28 cellular contexts compared by ENCODE assay signal in genomic region chr11:59773082-59773438, GRCh38. TPM values are rescaled to one million over a fixed set of nuclear protein-coding genes. Genes with fewer than 3 reads are reported as not detected.
A peak's percentile ranks its signal among the peaks of the same experiment; 100 is the strongest.
DNase-seq lines count a peak whose midpoint lies in the region; ATAC-seq and TF ChIP-seq lines count a peak whose summit lies in the region.
"Had no signal": no experiment of that assay in that cellular context is flagged by ENCODE, and none has a peak within 500 bp of the region (broad histone marks: within the 10 kb centered on the region; RNA-seq: fewer than 3 reads in every experiment).

No MANE protein-coding gene starts in this region.

- peak overlapping the region; percentile 90 for H3K27ac Mint-ChIP-seq in activated CD4-positive, alpha-beta memory T cell treated with anti-CD3 and anti-CD28 coated beads, Interleukin-2, amount 10 ng/mL, durations not matched to agents 7 days and 5 days
- H3K27ac Mint-ChIP-seq in activated CD4-positive, alpha-beta memory T cell treated with anti-CD3 and anti-CD28 coated beads for 36 hours = no peak overlapping the region
- H3K27ac Mint-ChIP-seq in activated T-helper 1 cell treated with anti-CD3 and anti-CD28 coated beads, Interleukin-12 subunit alpha, Interleukin-12 subunit beta, Interleukin-2, Interleukin-4 antibody, amounts not matched to agents 30 ng/mL and 10 ng/mL and 1 ng/mL, durations not matched to agents 14 hours and 24 hours and 36 hours = peak overlapping the region; percentile 89
- H3K27ac Mint-ChIP-seq: activated naive CD8-positive, alpha-beta T cell had no signal

- no peak overlapping the region for H2AFZ ChIP-seq in parathyroid adenoma

- H3K27ac ChIP-seq in parathyroid adenoma = peak overlapping the region; percentile 51
- H3K27ac ChIP-seq: C4-2B had no signal

- ATAC-seq in mucosa of descending colon (no peak), GM19395 (IDR thresholded peaks at IDR 0.05; ENCODE audit: unreplicated experiment) (no peak)
- ATAC-seq: esophagus mucosa had no signal

- H3K4me1 ChIP-seq in parathyroid adenoma (peaks cover 9% of the 10 kb centered on the region), mucosa of descending colon (ENCODE audit: low read depth) (peaks cover 8% of the 10 kb centered on the region)

- H3K9me3 ChIP-seq in parathyroid adenoma (ENCODE audit: control insufficient read depth, low read length) (no peaks in the 10 kb centered on the region), mucosa of descending colon (no peaks in the 10 kb centered on the region)

- no peaks in the 10 kb centered on the region for H3K9me3 Mint-ChIP-seq in activated CD4-positive, alpha-beta memory T cell treated with anti-CD3 and anti-CD28 coated beads, Interleukin-2, amount 10 ng/mL, durations not matched to agents 7 days and 5 days
- H3K9me3 Mint-ChIP-seq in activated CD4-positive, alpha-beta memory T cell treated with anti-CD3 and anti-CD28 coated beads for 36 hours = no peaks in the 10 kb centered on the region
- H3K9me3 Mint-ChIP-seq in activated T-helper 1 cell treated with anti-CD3 and anti-CD28 coated beads, Interleukin-12 subunit alpha, Interleukin-12 subunit beta, Interleukin-2, Interleukin-4 antibody, amounts not matched to agents 30 ng/mL and 10 ng/mL and 1 ng/mL, durations not matched to agents 14 hours and 24 hours and 36 hours = no peaks in the 10 kb centered on the region

- peak overlapping the region; percentile 53 for H3K4me3 Mint-ChIP-seq in activated CD4-positive, alpha-beta memory T cell treated with anti-CD3 and anti-CD28 coated beads, Interleukin-2, amount 10 ng/mL, durations not matched to agents 7 days and 5 days
- H3K4me3 Mint-ChIP-seq in activated CD4-positive, alpha-beta memory T cell treated with anti-CD3 and anti-CD28 coated beads for 36 hours = no peak overlapping the region
- peak overlapping the region; percentile 43 for H3K4me3 Mint-ChIP-seq in activated T-helper 1 cell treated with anti-CD3 and anti-CD28 coated beads, Interleukin-12 subunit alpha, Interleukin-12 subunit beta, Interleukin-2, Interleukin-4 antibody, amounts not matched to agents 30 ng/mL and 10 ng/mL and 1 ng/mL, durations not matched to agents 14 hours and 24 hours and 36 hours
- H3K4me3 Mint-ChIP-seq: activated naive CD8-positive, alpha-beta T cell had no signal

- no peaks in the 10 kb centered on the region for H3K36me3 ChIP-seq in parathyroid adenoma (ENCODE audit: control insufficient read depth, insufficient read depth, low read length)
- peaks cover 3% of the 10 kb centered on the region for H3K36me3 ChIP-seq in mucosa of descending colon (ENCODE audit: low read depth)

- peak; percentile 31 for DNase-seq in activated CD4-positive, alpha-beta memory T cell treated with anti-CD3 and anti-CD28 coated beads, Interleukin-2, amount 10 ng/mL, durations not matched to agents 7 days and 5 days
- DNase-seq in activated CD4-positive, alpha-beta memory T cell treated with anti-CD3 and anti-CD28 coated beads for 36 hours = no peak
- DNase-seq in CD1c-positive myeloid dendritic cell (ENCODE audit: extremely low spot score) = peak; percentile 11
- DNase-seq in activated T-helper 1 cell treated with anti-CD3 and anti-CD28 coated beads, Interleukin-12 subunit alpha, Interleukin-12 subunit beta, Interleukin-2, Interleukin-4 antibody, amounts not matched to agents 30 ng/mL and 10 ng/mL and 1 ng/mL, durations not matched to agents 14 hours and 24 hours and 36 hours (ENCODE audit: low spot score) = no peak
- no peak for DNase-seq in Ammon's horn (ENCODE audit: low spot score)
- no peak for DNase-seq in mucosa of descending colon
- DNase-seq: activated CD4-positive, alpha-beta T cell treated with anti-CD3 and anti-CD28 coated beads, Interleukin-2, amount 50 U/mL, for 4 hours; activated T-cell treated with anti-CD3 and anti-CD28 coated beads, Interleukin-2, amount 50 U/mL, for 1 hour; DMS 273 treated with DMSO at 0.1 percent for 48 hours; effector CD4-positive, alpha-beta T cell; foreskin melanocyte; GOT3; NCI-H187 treated with DMSO at 0.1 percent for 48 hours; NCI-H2227 treated with DMSO at 0.1 percent for 48 hours; NCI-H774; nucleus accumbens; Right ventricle myocardium superior; stimulated activated CD4-positive, alpha-beta T cell treated with anti-CD3 and anti-CD28 coated beads, Interleukin-12 subunit alpha, Interleukin-12 subunit beta, amount 100 ng/mL, for 4 hours; trophoblast cell had no signal

- CTCF ChIA-PET in activated CD4-positive, alpha-beta memory T cell treated with anti-CD3 and anti-CD28 coated beads, Interleukin-2, amount 10 ng/mL, durations not matched to agents 7 days and 5 days (lab: Charles Lee) = interaction anchor here (1.4 to 2.3 kb wide), 3 partner anchors 10 to 18 kb away, joined by 4 to 8 read pairs (median 5); partner anchors contain the start of gene STX3
- CTCF ChIA-PET in activated CD4-positive, alpha-beta memory T cell treated with anti-CD3 and anti-CD28 coated beads for 36 hours (lab: Charles Lee) = interaction anchor here (1.4 kb wide), 1 partner anchor 19 kb away, joined by 4 read pairs; no protein-coding TSS in a partner anchor

- no peaks in the 10 kb centered on the region for H3K27me3 Mint-ChIP-seq in activated CD4-positive, alpha-beta memory T cell treated with anti-CD3 and anti-CD28 coated beads, Interleukin-2, amount 10 ng/mL, durations not matched to agents 7 days and 5 days
- H3K27me3 Mint-ChIP-seq in activated CD4-positive, alpha-beta memory T cell treated with anti-CD3 and anti-CD28 coated beads for 36 hours = no peaks in the 10 kb centered on the region
- no peaks in the 10 kb centered on the region for H3K27me3 Mint-ChIP-seq in activated T-helper 1 cell treated with anti-CD3 and anti-CD28 coated beads, Interleukin-12 subunit alpha, Interleukin-12 subunit beta, Interleukin-2, Interleukin-4 antibody, amounts not matched to agents 30 ng/mL and 10 ng/mL and 1 ng/mL, durations not matched to agents 14 hours and 24 hours and 36 hours (ENCODE audit: insufficient read depth)
- H3K27me3 Mint-ChIP-seq: activated naive CD8-positive, alpha-beta T cell had no signal

- peak overlapping the region; percentile 27 for H3K4me3 ChIP-seq in parathyroid adenoma (ENCODE audit: low read depth, low read length)
- H3K4me3 ChIP-seq in mucosa of descending colon = no peak overlapping the region
- H3K4me3 ChIP-seq: lung had no signal

- H3K79me2 ChIP-seq in parathyroid adenoma = peaks cover 9% of the 10 kb centered on the region

- H3K27me3 ChIP-seq in parathyroid adenoma (ENCODE audit: control insufficient read depth, insufficient read depth, low read length) = no peaks in the 10 kb centered on the region

- intact Hi-C loops in activated CD4-positive, alpha-beta memory T cell treated with anti-CD3 and anti-CD28 coated beads for 36 hours (cut with micrococcal nuclease) = no loop called here
- intact Hi-C loops in activated T-helper 1 cell treated with anti-CD3 and anti-CD28 coated beads, Interleukin-12 subunit alpha, Interleukin-12 subunit beta, Interleukin-2, Interleukin-4 antibody, amounts not matched to agents 30 ng/mL and 10 ng/mL and 1 ng/mL, durations not matched to agents 14 hours and 24 hours and 36 hours (cut with micrococcal nuclease) = no loop called here
- intact Hi-C loops in mucosa of descending colon (cut with DNase I, micrococcal nuclease) = no loop called here

- H3K36me3 Mint-ChIP-seq in activated CD4-positive, alpha-beta memory T cell treated with anti-CD3 and anti-CD28 coated beads, Interleukin-2, amount 10 ng/mL, durations not matched to agents 7 days and 5 days (ENCODE audit: low read depth) = peaks cover 61% of the 10 kb centered on the region
- peaks cover 6% of the 10 kb centered on the region for H3K36me3 Mint-ChIP-seq in activated CD4-positive, alpha-beta memory T cell treated with anti-CD3 and anti-CD28 coated beads for 36 hours
- peaks cover 10% of the 10 kb centered on the region for H3K36me3 Mint-ChIP-seq in activated T-helper 1 cell treated with anti-CD3 and anti-CD28 coated beads, Interleukin-12 subunit alpha, Interleukin-12 subunit beta, Interleukin-2, Interleukin-4 antibody, amounts not matched to agents 30 ng/mL and 10 ng/mL and 1 ng/mL, durations not matched to agents 14 hours and 24 hours and 36 hours (ENCODE audit: low read depth)

- no peak overlapping the region for H3K9ac ChIP-seq in parathyroid adenoma

- peaks cover 62% of the 10 kb centered on the region for H3K4me1 Mint-ChIP-seq in activated CD4-positive, alpha-beta memory T cell treated with anti-CD3 and anti-CD28 coated beads, Interleukin-2, amount 10 ng/mL, durations not matched to agents 7 days and 5 days
- peaks cover 37% of the 10 kb centered on the region for H3K4me1 Mint-ChIP-seq in activated CD4-positive, alpha-beta memory T cell treated with anti-CD3 and anti-CD28 coated beads for 36 hours (ENCODE audit: low read depth)
- H3K4me1 Mint-ChIP-seq in activated T-helper 1 cell treated with anti-CD3 and anti-CD28 coated beads, Interleukin-12 subunit alpha, Interleukin-12 subunit beta, Interleukin-2, Interleukin-4 antibody, amounts not matched to agents 30 ng/mL and 10 ng/mL and 1 ng/mL, durations not matched to agents 14 hours and 24 hours and 36 hours (ENCODE audit: low read depth) = peaks cover 57% of the 10 kb centered on the region

- POLR2A ChIA-PET in activated CD4-positive, alpha-beta memory T cell treated with anti-CD3 and anti-CD28 coated beads, Interleukin-2, amount 10 ng/mL, durations not matched to agents 7 days and 5 days (lab: Charles Lee) = interaction anchor here (1.0 to 8.1 kb wide), 5 partner anchors 10 to 37 kb away, joined by 3 to 50 read pairs (median 21); partner anchors contain the start of genes MRPL16 and STX3
- POLR2A ChIA-PET in activated CD4-positive, alpha-beta memory T cell treated with anti-CD3 and anti-CD28 coated beads for 36 hours (lab: Charles Lee) = no interaction called here

- peak overlapping the region; percentile 12 for H3K4me2 ChIP-seq in parathyroid adenoma (ENCODE audit: low read length)

- TF ChIP-seq CTCF in parathyroid adenoma (IDR thresholded peaks at IDR 0.05) (no peak), mucosa of descending colon (IDR thresholded peaks at IDR 0.05) (no peak)

RNA-seq across cellular contexts. Expression of gene STX3, which starts 17.9 kb away (rescaled TPM):
- 10 to 100 TPM; 89.1 to 92.3 TPM for total RNA-seq in activated CD4-positive, alpha-beta memory T cell treated with anti-CD3 and anti-CD28 coated beads, Interleukin-2, amount 10 ng/mL, durations not matched to agents 7 days and 5 days
- total RNA-seq in activated CD4-positive, alpha-beta memory T cell treated with anti-CD3 and anti-CD28 coated beads for 36 hours = 10 to 100 TPM; 11.7 to 12.3 TPM
- total RNA-seq in activated T-helper 1 cell treated with anti-CD3 and anti-CD28 coated beads, Interleukin-12 subunit alpha, Interleukin-12 subunit beta, Interleukin-2, Interleukin-4 antibody, amounts not matched to agents 30 ng/mL and 10 ng/mL and 1 ng/mL, durations not matched to agents 14 hours and 24 hours and 36 hours = 26.2 and 28.4 TPM in 2 replicates
- 100 to 1,000 TPM in 1 of 3 donors, 10 to 100 TPM in 2; 69.5 to 129 (median 96.1) TPM for total RNA-seq in mucosa of descending colon

RNA-seq across cellular contexts. Expression of gene MRPL16, which starts 37.5 kb away (rescaled TPM):
- 10 to 100 TPM; 77.0 to 77.7 TPM for total RNA-seq in activated CD4-positive, alpha-beta memory T cell treated with anti-CD3 and anti-CD28 coated beads, Interleukin-2, amount 10 ng/mL, durations not matched to agents 7 days and 5 days
- 10 to 100 TPM; 80.2 to 80.5 TPM for total RNA-seq in activated CD4-positive, alpha-beta memory T cell treated with anti-CD3 and anti-CD28 coated beads for 36 hours
- 88.3 and 93.9 TPM in 2 replicates for total RNA-seq in activated T-helper 1 cell treated with anti-CD3 and anti-CD28 coated beads, Interleukin-12 subunit alpha, Interleukin-12 subunit beta, Interleukin-2, Interleukin-4 antibody, amounts not matched to agents 30 ng/mL and 10 ng/mL and 1 ng/mL, durations not matched to agents 14 hours and 24 hours and 36 hours
- total RNA-seq in mucosa of descending colon = 10 to 100 TPM; 38.8 to 54.3 (median 51.5) TPM

RNA-seq across cellular contexts. Expression of gene OR10V1, which starts 59.4 kb away (rescaled TPM):
- not detected for total RNA-seq in activated CD4-positive, alpha-beta memory T cell treated with anti-CD3 and anti-CD28 coated beads, Interleukin-2, amount 10 ng/mL, durations not matched to agents 7 days and 5 days
- not detected for total RNA-seq in activated CD4-positive, alpha-beta memory T cell treated with anti-CD3 and anti-CD28 coated beads for 36 hours
- total RNA-seq in activated T-helper 1 cell treated with anti-CD3 and anti-CD28 coated beads, Interleukin-12 subunit alpha, Interleukin-12 subunit beta, Interleukin-2, Interleukin-4 antibody, amounts not matched to agents 30 ng/mL and 10 ng/mL and 1 ng/mL, durations not matched to agents 14 hours and 24 hours and 36 hours = not detected in 2 replicates
- total RNA-seq in mucosa of descending colon = not detected
- total RNA-seq: A673, cerebellum, esophagus mucosa, lung, renal cortical epithelial cell, Right ventricle myocardium superior had no signal

Comparison
In these comparisons a context has a peak if more than half of its experiments do, and no peak if none do; other contexts are left out.
1. DNase-seq: peak in activated CD4-positive, alpha-beta memory T cell treated with anti-CD3 and anti-CD28 coated beads, Interleukin-2, amount 10 ng/mL, durations not matched to agents 7 days and 5 days (single experiment) and CD1c-positive myeloid dendritic cell (single experiment); none in activated CD4-positive, alpha-beta memory T cell treated with anti-CD3 and anti-CD28 coated beads for 36 hours (single experiment), activated T-helper 1 cell treated with anti-CD3 and anti-CD28 coated beads, Interleukin-12 subunit alpha, Interleukin-12 subunit beta, Interleukin-2, Interleukin-4 antibody, amounts not matched to agents 30 ng/mL and 10 ng/mL and 1 ng/mL, durations not matched to agents 14 hours and 24 hours and 36 hours (single experiment), Ammon's horn (single experiment) and mucosa of descending colon (0 of 3).